In the genomic region with DNA sequence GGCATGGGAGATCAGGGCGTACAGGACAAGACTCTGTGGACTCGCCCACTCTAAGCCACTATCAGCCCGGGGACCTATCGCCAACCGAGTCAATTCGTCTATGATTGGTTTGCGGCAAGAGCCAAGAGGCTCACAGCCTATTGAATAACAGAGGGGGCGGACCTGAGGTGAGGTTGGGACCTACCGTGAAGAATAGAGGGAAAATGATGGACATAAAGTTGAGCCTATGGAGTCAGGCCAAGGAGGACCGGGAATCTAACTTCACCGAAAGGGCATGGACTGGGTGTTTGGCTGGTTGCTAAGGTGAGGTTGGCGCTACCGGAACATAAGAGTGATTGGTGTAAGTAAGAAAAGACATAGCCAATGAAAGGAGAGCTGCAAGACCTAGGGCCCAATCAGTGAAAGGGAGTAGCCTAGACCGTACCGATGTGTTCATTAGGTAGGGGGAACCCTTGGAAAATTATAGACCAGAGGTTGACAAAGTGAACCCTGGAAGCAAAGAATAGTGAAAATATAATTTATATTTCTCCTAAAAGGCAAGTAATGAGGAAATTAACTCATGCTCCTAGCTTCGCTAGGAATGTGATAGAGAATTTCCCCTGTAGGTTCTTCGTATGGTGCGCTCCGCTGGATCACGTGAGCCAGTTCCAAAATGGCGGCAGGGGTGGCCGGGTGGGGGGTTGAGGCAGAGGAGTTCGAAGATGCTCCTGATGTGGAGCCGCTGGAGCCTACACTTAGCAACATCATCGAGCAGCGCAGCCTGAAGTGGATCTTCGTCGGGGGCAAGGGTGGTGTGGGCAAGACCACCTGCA, we compare ENCODE assay signal across 8 cellular contexts. TPM values are rescaled to one million over a fixed set of nuclear protein-coding genes. Genes with fewer than 3 reads are reported as not detected.
DNase-seq lines count a peak whose midpoint lies in the region; ATAC-seq and TF ChIP-seq lines count a peak whose summit lies in the region.

A gene (plus strand): TSS at position 644 of the 812 bp plus-strand sequence. CDS start 9 bp downstream, at position 653.

- H3K4me1 Mint-ChIP-seq in activated CD8-positive, alpha-beta memory T cell treated with anti-CD3 and anti-CD28 coated beads, Interleukin-2, amount 10 ng/mL, durations not matched to agents 7 days and 5 days, result peaks cover 44% of the 10 kb centered on the region
- peaks cover 18% of the 10 kb centered on the region for H3K4me1 Mint-ChIP-seq in endodermal cell

- no peaks in the 10 kb centered on the region for H3K27me3 Mint-ChIP-seq in activated CD8-positive, alpha-beta memory T cell treated with anti-CD3 and anti-CD28 coated beads, Interleukin-2, amount 10 ng/mL, durations not matched to agents 7 days and 5 days
- H3K27me3 Mint-ChIP-seq in endodermal cell (ENCODE audit: insufficient read depth), result no peaks in the 10 kb centered on the region

- H4K8ac ChIP-seq in mesendoderm (ENCODE audit: low read depth, low read length), result no peak within 1 kb of the TSS

- no peak within 1 kb of the TSS for H2BK120ac ChIP-seq in mesendoderm (ENCODE audit: low read depth, low read length)

- TF ChIP-seq CTCF in GM20000 (IDR thresholded peaks at IDR 0.05; ENCODE audit: extremely low read depth, missing control alignments) (no peak), endodermal cell (conservative IDR thresholded peaks at IDR 0.05) (no peak)

- H3K23ac ChIP-seq in mesendoderm (ENCODE audit: low read length), result no peak within 1 kb of the TSS

- H3K79me1 ChIP-seq in mesendoderm (ENCODE audit: low read length), result peaks cover 18% of the 10 kb centered on the region

- peak within 1 kb of the TSS; percentile 99 for H3K4me3 Mint-ChIP-seq in activated CD8-positive, alpha-beta memory T cell treated with anti-CD3 and anti-CD28 coated beads, Interleukin-2, amount 10 ng/mL, durations not matched to agents 7 days and 5 days
- H3K4me3 Mint-ChIP-seq in endodermal cell, result peak within 1 kb of the TSS; percentile 100

- CTCF ChIA-PET in activated CD8-positive, alpha-beta memory T cell treated with anti-CD3 and anti-CD28 coated beads, Interleukin-2, amount 10 ng/mL, durations not matched to agents 7 days and 5 days (lab: Charles Lee), result interaction anchor here (0.6 to 3.3 kb wide), 14 partner anchors 10 to 176 kb away, joined by 3 to 16 read pairs (median 4); a partner anchor contains a TSS

- peak within 1 kb of the TSS; percentile 28 for H3K4ac ChIP-seq in mesendoderm (ENCODE audit: low read depth, low read length)

- peak within 1 kb of the TSS; percentile 100 for H3K4me2 ChIP-seq in mesendoderm (ENCODE audit: low read length)

- peak within 1 kb of the TSS; percentile 99 for H3K56ac ChIP-seq in mesendoderm (ENCODE audit: low read length)

- peak within 1 kb of the TSS; percentile 42 for H3K18ac ChIP-seq in mesendoderm (ENCODE audit: low read length)

- peak; percentile 86 for ATAC-seq in activated CD8-positive, alpha-beta memory T cell treated with anti-CD3 and anti-CD28 coated beads, Interleukin-2, amount 10 ng/mL, durations not matched to agents 7 days and 5 days

- H4K5ac ChIP-seq in mesendoderm (ENCODE audit: low read length), result no peak within 1 kb of the TSS

- H3K4me1 ChIP-seq in endodermal cell (ENCODE audit: control insufficient read depth, insufficient read depth, low read length) (peaks cover 2% of the 10 kb centered on the region), mesendoderm (ENCODE audit: control insufficient read depth, low read depth, low read length) (peaks cover 5% of the 10 kb centered on the region)

- peak within 1 kb of the TSS; percentile 65 for H2AK5ac ChIP-seq in mesendoderm (ENCODE audit: low read length)

- 1 to 3% methylated on average over 25 to 28 of the region's 28 CpGs for WGBS in endodermal cell (ENCODE audit: insufficient coverage in 1 of 2, insufficient read length in 1 of 2), 2 experiments
- no CpG with 5 or more reads among the region's 28 CpGs for WGBS in mesendoderm (ENCODE audit: extremely low coverage, insufficient coverage, low lambda C conversion rate)

- H3K27ac ChIP-seq in endodermal cell (ENCODE audit: low read depth, low read length), result peak within 1 kb of the TSS; percentile 97
- no peak within 1 kb of the TSS for H3K27ac ChIP-seq in mesendoderm (ENCODE audit: low read depth, low read length)

- no peak within 1 kb of the TSS for H2BK15ac ChIP-seq in mesendoderm (replicated peaks; ENCODE audit: low read depth)

- H3K79me2 ChIP-seq in mesendoderm (ENCODE audit: control insufficient read depth, insufficient read depth, low read length), result peaks cover 37% of the 10 kb centered on the region

- H3K9ac ChIP-seq in endodermal cell (ENCODE audit: extremely low read depth, low read length, poor library complexity, severe bottlenecking) (peak within 1 kb of the TSS; percentile 91), mesendoderm (ENCODE audit: low read length) (peak within 1 kb of the TSS; percentile 96)

- no peaks in the 10 kb centered on the region for H3K9me3 Mint-ChIP-seq in activated CD8-positive, alpha-beta memory T cell treated with anti-CD3 and anti-CD28 coated beads, Interleukin-2, amount 10 ng/mL, durations not matched to agents 7 days and 5 days (ENCODE audit: low read depth)
- no peaks in the 10 kb centered on the region for H3K9me3 Mint-ChIP-seq in endodermal cell

- H3K4me3 ChIP-seq in endodermal cell (ENCODE audit: low read length), result peak within 1 kb of the TSS; percentile 100
- H3K4me3 ChIP-seq in mesendoderm (ENCODE audit: low read length), result peak within 1 kb of the TSS; percentile 96

- H3K27me3 ChIP-seq in endodermal cell (ENCODE audit: control insufficient read depth, insufficient read depth, low read length, poor library complexity, severe bottlenecking) (no peaks in the 10 kb centered on the region), mesendoderm (ENCODE audit: insufficient read depth, low read length, poor library complexity) (no peaks in the 10 kb centered on the region)

- H3K36me3 ChIP-seq in endodermal cell (ENCODE audit: control insufficient read depth, insufficient read depth, low read length) (peaks cover 24% of the 10 kb centered on the region), mesendoderm (ENCODE audit: control insufficient read depth, insufficient read depth, low read length) (peaks cover 2% of the 10 kb centered on the region)

- DNase-seq in COLO668 (lab: John Stamatoyannopoulos, UW; ENCODE audit: unreplicated experiment) (peak; percentile 92), GM20000 (ENCODE audit: low spot score) (peak; percentile 91), HT-29 (ENCODE audit: low spot score) (peak; percentile 94), NOMO-1 treated with dmso at 0.1 percent for 144 hours (lab: John Stamatoyannopoulos, UW; ENCODE audit: unreplicated experiment) (peak; percentile 93), endodermal cell (peak; percentile 98), mesendoderm (peak; percentile 100)
- DNase-seq in activated CD8-positive, alpha-beta memory T cell treated with anti-CD3 and anti-CD28 coated beads, Interleukin-2, amount 10 ng/mL, durations not matched to agents 7 days and 5 days, result peak; percentile 88
- DNase-seq in stimulated activated CD8-positive, alpha-beta memory T cell treated with anti-CD3 and anti-CD28 coated beads, Interleukin-15, amount 100 ng/mL, for 1 hour (ENCODE audit: low read depth), result peak; percentile 67

- H3K27ac Mint-ChIP-seq in activated CD8-positive, alpha-beta memory T cell treated with anti-CD3 and anti-CD28 coated beads, Interleukin-2, amount 10 ng/mL, durations not matched to agents 7 days and 5 days, result peak within 1 kb of the TSS; percentile 94
- H3K27ac Mint-ChIP-seq in endodermal cell, result peak within 1 kb of the TSS; percentile 99

- no peaks in the 10 kb centered on the region for H3K9me3 ChIP-seq in endodermal cell (ENCODE audit: control insufficient read depth, low read length)

- peaks cover 21% of the 10 kb centered on the region for H3K36me3 Mint-ChIP-seq in activated CD8-positive, alpha-beta memory T cell treated with anti-CD3 and anti-CD28 coated beads, Interleukin-2, amount 10 ng/mL, durations not matched to agents 7 days and 5 days
- H3K36me3 Mint-ChIP-seq in endodermal cell (ENCODE audit: low read depth), result peaks cover 24% of the 10 kb centered on the region

- H2BK5ac ChIP-seq in mesendoderm (ENCODE audit: low read length), result no peak within 1 kb of the TSS

RNA-seq across cellular contexts. Expression of the gene that starts here (rescaled TPM):
- 90.4 and 105 TPM in 2 replicates for total RNA-seq in HT-29 (2014; rRNA removed; shearing (Covaris generic))
- 10 to 100 TPM; 68.6 to 84.1 TPM for total RNA-seq in activated CD8-positive, alpha-beta memory T cell treated with anti-CD3 and anti-CD28 coated beads, Interleukin-2, amount 10 ng/mL, durations not matched to agents 7 days and 5 days
- total RNA-seq in endodermal cell, result 100 to 1,000 TPM in 1 of 2 donors, 10 to 100 TPM in 1; 97.8 to 102 TPM
- 74.9 TPM for polyA plus RNA-seq in endodermal cell (2013, experiment 1 of 2)
- polyA plus RNA-seq in endodermal cell (2013, experiment 2 of 2), result 77.4 TPM
- polyA plus RNA-seq in mesendoderm (2013, experiment 1 of 2), result 58.2 TPM
- polyA plus RNA-seq in mesendoderm (2013, experiment 2 of 2), result 60.4 TPM
